In the genomic region with DNA sequence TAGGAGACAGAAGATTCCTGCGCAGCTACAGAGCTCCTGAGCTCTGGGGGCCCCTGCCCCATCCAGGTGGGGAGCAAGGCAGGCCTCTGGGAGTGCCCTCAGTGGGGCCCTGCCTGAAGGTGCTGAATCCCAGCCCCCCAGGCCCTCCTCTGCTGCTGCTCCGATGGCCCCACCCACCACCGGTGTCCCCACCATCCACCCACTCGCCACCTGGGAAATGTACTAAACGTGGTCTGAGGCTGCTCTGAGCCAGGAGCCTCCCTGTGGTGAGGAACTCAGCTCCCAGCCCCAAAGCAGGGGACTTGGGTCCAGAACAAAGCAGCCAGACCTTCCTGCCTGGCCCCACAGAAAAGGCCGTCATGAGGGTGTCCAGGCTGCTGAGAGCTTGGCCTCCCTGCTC, we compare ENCODE assay signal across 26 cellular contexts.
"Had no signal": no experiment of that assay in that cellular context is flagged by ENCODE, and none has a peak within 500 bp of the region (broad histone marks: within the 10 kb centered on the region; RNA-seq: fewer than 3 reads in every experiment).

No MANE protein-coding gene starts in this region.

- ATAC-seq: esophagus mucosa; gastrocnemius medialis; naive thymus-derived CD8-positive, alpha-beta T cell; psoas muscle; right cardiac atrium; stimulated activated naive CD8-positive, alpha-beta T cell treated with anti-CD3 and anti-CD28 coated beads, Interleukin-15, amount 100 ng/mL, for 72 hours had no signal

- H2AFZ ChIP-seq: hepatocyte had no signal

- H3K36me3 ChIP-seq: colonic mucosa, gastrocnemius medialis, ovary, sigmoid colon, suprapubic skin, transverse colon, vagina had no signal

- H3K27me3 ChIP-seq: colonic mucosa, gastrocnemius medialis, hepatocyte, ovary, sigmoid colon, transverse colon, vagina had no signal

- H3K4me1 ChIP-seq: colonic mucosa, gastrocnemius medialis, psoas muscle, sigmoid colon, suprapubic skin, transverse colon, vagina had no signal

- H3K4me3 Mint-ChIP-seq: dendritic cell treated with granulocyte-macrophage colony-stimulating factor and Interleukin-4, amounts not matched to agents 40 ng/mL and 50 ng/mL, for 4 days; endodermal cell; naive thymus-derived CD8-positive, alpha-beta T cell; nephron progenitor cell; stimulated activated naive CD8-positive, alpha-beta T cell treated with anti-CD3 and anti-CD28 coated beads, Interleukin-15, amount 100 ng/mL, for 72 hours had no signal

- H3K27ac Mint-ChIP-seq: dendritic cell treated with granulocyte-macrophage colony-stimulating factor and Interleukin-4, amounts not matched to agents 40 ng/mL and 50 ng/mL, for 4 days; endodermal cell; naive thymus-derived CD8-positive, alpha-beta T cell; nephron progenitor cell; stimulated activated naive CD8-positive, alpha-beta T cell treated with anti-CD3 and anti-CD28 coated beads, Interleukin-15, amount 100 ng/mL, for 72 hours had no signal

- H3K4me2 ChIP-seq: hepatocyte had no signal

- H3K79me2 ChIP-seq: hepatocyte had no signal

- H3K9me3 Mint-ChIP-seq: endodermal cell had no signal

- H3K4me3 ChIP-seq: colonic mucosa, gastrocnemius medialis, hepatocyte, ovary, psoas muscle, sigmoid colon, suprapubic skin, transverse colon, vagina had no signal

- DNase-seq: effector CD8-positive, alpha-beta T cell; endodermal cell; foreskin fibroblast; gastrocnemius medialis; head of caudate nucleus; kidney glomerular epithelial cell; mammary epithelial cell; mesendoderm; midbrain; naive thymus-derived CD8-positive, alpha-beta T cell; nephron progenitor cell; nucleus accumbens; ovary; psoas muscle; right cardiac atrium; sigmoid colon; stimulated activated naive CD4-positive, alpha-beta T cell; stimulated activated naive CD8-positive, alpha-beta T cell treated with anti-CD3 and anti-CD28 coated beads, Interleukin-15, amount 100 ng/mL, for 72 hours had no signal

- H3K9me3 ChIP-seq: colonic mucosa, gastrocnemius medialis, ovary, psoas muscle, sigmoid colon, suprapubic skin, transverse colon, vagina had no signal

- H3K27ac ChIP-seq: colonic mucosa, epithelial cell of prostate, gastrocnemius medialis, hepatocyte, ovary, psoas muscle, sigmoid colon, suprapubic skin, transverse colon, vagina had no signal

- H3K4me1 Mint-ChIP-seq: endodermal cell; nephron progenitor cell; stimulated activated naive CD8-positive, alpha-beta T cell treated with anti-CD3 and anti-CD28 coated beads, Interleukin-15, amount 100 ng/mL, for 72 hours had no signal
